32 cellular contexts compared by ENCODE assay signal in genomic region chrX:151701071-151701470, GRCh38. TPM values are rescaled to one million over a fixed set of nuclear protein-coding genes. Genes with fewer than 3 reads are reported as not detected.
"Had no signal": no experiment of that assay in that cellular context is flagged by ENCODE, and none has a peak within 500 bp of the region (broad histone marks: within the 10 kb centered on the region; RNA-seq: fewer than 3 reads in every experiment).

No MANE protein-coding gene starts in this region.

- H3K9me3 Mint-ChIP-seq: stimulated activated effector memory CD8-positive, alpha-beta T cell treated with anti-CD3 and anti-CD28 coated beads, Interleukin-12 subunit alpha, Interleukin-12 subunit beta, amount 100 ng/mL, for 72 hours; stimulated activated memory B cell treated with anti-CD40 and anti-IgM and Interleukin-4, amounts not matched to agents 10 μg/mL and 1 μg/mL and 100 μg/mL, for 72 hours; stimulated activated naive B cell treated with anti-CD40 and anti-IgM and Interleukin-4, amounts not matched to agents 10 μg/mL and 1 μg/mL and 100 μg/mL, for 72 hours; stimulated activated naive CD8-positive, alpha-beta T cell treated with anti-CD3 and anti-CD28 coated beads, Interleukin-15, amount 100 ng/mL, for 72 hours; stimulated activated naive CD8-positive, alpha-beta T cell treated with anti-CD3 and anti-CD28 coated beads, Interleukin-15, Interleukin-2, amounts not matched to agents 100 ng/mL and 50 ng/mL, for 24 hours; type B pancreatic cell had no signal

- H3K4me3 Mint-ChIP-seq: stimulated activated effector memory CD8-positive, alpha-beta T cell treated with anti-CD3 and anti-CD28 coated beads, Interleukin-12 subunit alpha, Interleukin-12 subunit beta, amount 100 ng/mL, for 72 hours; stimulated activated memory B cell treated with anti-CD40 and anti-IgM and Interleukin-4, amounts not matched to agents 10 μg/mL and 1 μg/mL and 100 μg/mL, for 72 hours; stimulated activated naive B cell treated with anti-CD40 and anti-IgM and Interleukin-4, amounts not matched to agents 10 μg/mL and 1 μg/mL and 100 μg/mL, for 72 hours; stimulated activated naive CD8-positive, alpha-beta T cell treated with anti-CD3 and anti-CD28 coated beads, Interleukin-15, amount 100 ng/mL, for 72 hours; stimulated activated naive CD8-positive, alpha-beta T cell treated with anti-CD3 and anti-CD28 coated beads, Interleukin-15, Interleukin-2, amounts not matched to agents 100 ng/mL and 50 ng/mL, for 24 hours; type B pancreatic cell had no signal

- ATAC-seq: stimulated activated effector memory CD8-positive, alpha-beta T cell treated with anti-CD3 and anti-CD28 coated beads, Interleukin-12 subunit alpha, Interleukin-12 subunit beta, amount 100 ng/mL, for 72 hours; stimulated activated memory B cell treated with anti-CD40 and anti-IgM and Interleukin-4, amounts not matched to agents 10 μg/mL and 1 μg/mL and 100 μg/mL, for 72 hours; stimulated activated naive B cell treated with anti-CD40 and anti-IgM and Interleukin-4, amounts not matched to agents 10 μg/mL and 1 μg/mL and 100 μg/mL, for 72 hours; stimulated activated naive CD8-positive, alpha-beta T cell treated with anti-CD3 and anti-CD28 coated beads, Interleukin-15, amount 100 ng/mL, for 72 hours; stimulated activated naive CD8-positive, alpha-beta T cell treated with anti-CD3 and anti-CD28 coated beads, Interleukin-15, Interleukin-2, amounts not matched to agents 100 U/mL and 50 U/mL, for 24 hours; upper lobe of right lung had no signal

- H3K27ac ChIP-seq: stomach, suprapubic skin, testis, thoracic aorta, thyroid gland, tibial artery, transverse colon, upper lobe of left lung, upper lobe of right lung, uterus, vagina had no signal

- H3K4me3 ChIP-seq: stomach, suprapubic skin, testis, thoracic aorta, thyroid gland, tibial artery, tibial nerve, transverse colon, upper lobe of left lung, upper lobe of right lung, uterus, vagina had no signal

- H3K4me1 ChIP-seq: stomach, suprapubic skin, testis, thyroid gland, tibial artery, transverse colon, upper lobe of left lung, upper lobe of right lung, uterus had no signal

- H3K27me3 ChIP-seq: suprapubic skin, testis, thyroid gland, tibial artery, tibial nerve, transverse colon, upper lobe of left lung, upper lobe of right lung, uterus, vagina had no signal

- H3K36me3 ChIP-seq: stomach, suprapubic skin, thoracic aorta, thyroid gland, tibial artery, tibial nerve, transverse colon, upper lobe of left lung, upper lobe of right lung, uterus, vagina had no signal

- DNase-seq: stimulated activated CD4-positive, alpha-beta T cell treated with anti-CD3 and anti-CD28 coated beads, Interleukin-2, amount 100 ng/mL, for 48 hours; stimulated activated CD4-positive, alpha-beta T cell treated with anti-CD3 and anti-CD28 coated beads, Interleukin-4, amount 100 ng/mL, for 1 hour; stimulated activated CD4-positive, alpha-beta T cell treated with anti-CD3 and anti-CD28 coated beads, Interleukin-4, amount 100 ng/mL, for 24 hours; stimulated activated CD4-positive, alpha-beta T cell treated with anti-CD3 and anti-CD28 coated beads, Interleukin-4, amount 100 ng/mL, for 4 hours; stimulated activated CD8-positive, alpha-beta memory T cell treated with anti-CD3 and anti-CD28 coated beads, Interleukin-4, amount 100 ng/mL, for 48 hours; stimulated activated naive B cell treated with anti-CD40 and anti-IgM and Interleukin-4, amounts not matched to agents 10 μg/mL and 1 μg/mL and 100 μg/mL, for 72 hours; stimulated activated naive CD4-positive, alpha-beta T cell; stimulated activated naive CD4-positive, alpha-beta T cell treated with Interleukin-2 at 50 U/mL for 16 hours; stimulated activated naive CD8-positive, alpha-beta T cell treated with anti-CD3 and anti-CD28 coated beads, Interleukin-15, amount 100 ng/mL, for 72 hours; stimulated activated naive CD8-positive, alpha-beta T cell treated with anti-CD3 and anti-CD28 coated beads, Interleukin-15, Interleukin-2, amounts not matched to agents 100 U/mL and 50 U/mL, for 24 hours; stomach; substantia nigra; testis; thyroid gland; tibial artery; transverse colon; trophoblast cell; upper lobe of right lung; uterus had no signal

- H3K27ac Mint-ChIP-seq: stimulated activated effector memory CD8-positive, alpha-beta T cell treated with anti-CD3 and anti-CD28 coated beads, Interleukin-12 subunit alpha, Interleukin-12 subunit beta, amount 100 ng/mL, for 72 hours; stimulated activated memory B cell treated with anti-CD40 and anti-IgM and Interleukin-4, amounts not matched to agents 10 μg/mL and 1 μg/mL and 100 μg/mL, for 72 hours; stimulated activated naive B cell treated with anti-CD40 and anti-IgM and Interleukin-4, amounts not matched to agents 10 μg/mL and 1 μg/mL and 100 μg/mL, for 72 hours; stimulated activated naive CD8-positive, alpha-beta T cell treated with anti-CD3 and anti-CD28 coated beads, Interleukin-15, amount 100 ng/mL, for 72 hours; stimulated activated naive CD8-positive, alpha-beta T cell treated with anti-CD3 and anti-CD28 coated beads, Interleukin-15, Interleukin-2, amounts not matched to agents 100 ng/mL and 50 ng/mL, for 24 hours; type B pancreatic cell had no signal

- H3K36me3 Mint-ChIP-seq: stimulated activated effector memory CD8-positive, alpha-beta T cell treated with anti-CD3 and anti-CD28 coated beads, Interleukin-12 subunit alpha, Interleukin-12 subunit beta, amount 100 ng/mL, for 72 hours; stimulated activated memory B cell treated with anti-CD40 and anti-IgM and Interleukin-4, amounts not matched to agents 10 μg/mL and 1 μg/mL and 100 μg/mL, for 72 hours; stimulated activated naive B cell treated with anti-CD40 and anti-IgM and Interleukin-4, amounts not matched to agents 10 μg/mL and 1 μg/mL and 100 μg/mL, for 72 hours; type B pancreatic cell had no signal

- H3K9me3 ChIP-seq: stomach, suprapubic skin, testis, thoracic aorta, thyroid gland, tibial artery, tibial nerve, transverse colon, upper lobe of left lung, upper lobe of right lung, uterus, vagina had no signal

- H3K4me1 Mint-ChIP-seq: stimulated activated effector memory CD8-positive, alpha-beta T cell treated with anti-CD3 and anti-CD28 coated beads, Interleukin-12 subunit alpha, Interleukin-12 subunit beta, amount 100 ng/mL, for 72 hours; stimulated activated memory B cell treated with anti-CD40 and anti-IgM and Interleukin-4, amounts not matched to agents 10 μg/mL and 1 μg/mL and 100 μg/mL, for 72 hours; stimulated activated naive B cell treated with anti-CD40 and anti-IgM and Interleukin-4, amounts not matched to agents 10 μg/mL and 1 μg/mL and 100 μg/mL, for 72 hours; stimulated activated naive CD8-positive, alpha-beta T cell treated with anti-CD3 and anti-CD28 coated beads, Interleukin-15, amount 100 ng/mL, for 72 hours had no signal

RNA-seq across cellular contexts. Expression of gene FATE1, which starts 14.8 kb away (rescaled TPM):
- total RNA-seq: stomach, subcutaneous adipose tissue, suprapubic skin, temporal lobe, thoracic aorta, tibial nerve, transverse colon, upper lobe of right lung, ureter, urinary bladder, uterus, vagina had no signal

RNA-seq across cellular contexts. Expression of gene CNGA2, which starts 33.5 kb away (rescaled TPM):
- total RNA-seq: stomach, subcutaneous adipose tissue, suprapubic skin, temporal lobe, thoracic aorta, thyroid gland, tibial nerve, transverse colon, upper lobe of left lung, upper lobe of right lung, ureter, urinary bladder, uterus, vagina had no signal
- polyA plus RNA-seq: stomach, urinary bladder had no signal
